In the genomic region with DNA sequence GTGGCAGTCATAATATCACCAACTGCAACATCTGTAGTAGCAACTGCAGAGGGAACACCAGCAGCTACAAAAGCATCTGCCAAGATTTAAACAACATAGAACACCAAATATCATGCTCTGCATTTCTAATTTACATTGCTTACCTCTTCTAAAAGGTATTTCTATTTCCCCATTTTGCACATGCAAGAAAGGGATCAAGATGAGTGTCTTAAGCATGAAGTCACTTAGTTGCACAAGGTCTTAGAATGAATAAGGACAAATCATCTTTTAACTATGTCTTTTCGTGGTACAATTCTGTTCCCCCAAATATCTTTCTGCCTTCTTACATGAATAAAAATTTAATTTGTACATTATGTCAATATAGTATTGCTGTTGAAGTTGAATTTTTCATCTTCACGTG, we compare ENCODE assay signal across 25 cellular contexts.
DNase-seq lines count a peak whose midpoint lies in the region; ATAC-seq and TF ChIP-seq lines count a peak whose summit lies in the region.
"Had no signal": no experiment of that assay in that cellular context is flagged by ENCODE, and none has a peak within 500 bp of the region (broad histone marks: within the 10 kb centered on the region; RNA-seq: fewer than 3 reads in every experiment).

No MANE protein-coding gene starts in this region.

- H3K79me2 ChIP-seq in trophoblast cell (ENCODE audit: control insufficient read depth, insufficient read depth, low read length, poor library complexity): no peaks in the 10 kb centered on the region

- DNase-seq in GM04504 (ENCODE audit: low read depth): peak; percentile 10
- DNase-seq in adipocyte (ENCODE audit: low read depth): peak; percentile 78
- peak; percentile 73 for DNase-seq in fibroblast of mammary gland (ENCODE audit: low read depth)
- DNase-seq in trophoblast cell: peak; percentile 0 to 73
- no peak for DNase-seq in stimulated activated CD4-positive, alpha-beta T cell treated with anti-CD3 and anti-CD28 coated beads, Interleukin-4, amount 100 ng/mL, for 24 hours
- no peak for DNase-seq in stimulated activated CD4-positive, alpha-beta T cell treated with anti-CD3 and anti-CD28 coated beads, Interleukin-4, amount 100 ng/mL, for 1 hour
- DNase-seq: activated CD8-positive, alpha-beta T cell treated with anti-CD3 and anti-CD28 coated beads, Interleukin-2, amount 10 ng/mL, durations not matched to agents 7 days and 5 days; activated T-cell treated with anti-CD3 and anti-CD28 coated beads, Interleukin-2, amount 50 U/mL, for 72 hours; dorsolateral prefrontal cortex; EL; H9; hypothalamus; MM.1S; naive B cell; NCI-H2171 treated with DMSO at 0.1 percent for 48 hours; NCI-H82; pancreas; right lobe of liver; SK-N-SH; stimulated activated naive CD4-positive, alpha-beta T cell treated with Interleukin-2 at 50 U/mL for 16 hours had no signal

- no peak overlapping the region for H2BK12ac ChIP-seq in trophoblast cell (ENCODE audit: low read length)

- WGBS in trophoblast cell (ENCODE audit: extremely low coverage, insufficient coverage, insufficient read length): no CpG with 5 or more reads among the region's 2 CpGs

- no peak overlapping the region for H4K12ac ChIP-seq in trophoblast cell (ENCODE audit: low read depth, low read length)

- no peak overlapping the region for H2BK5ac ChIP-seq in trophoblast cell (ENCODE audit: low read depth, low read length, poor library complexity)

- H3K14ac ChIP-seq in trophoblast cell (ENCODE audit: low read length): no peak overlapping the region

- H3K79me1 ChIP-seq in trophoblast cell (ENCODE audit: low read length): no peaks in the 10 kb centered on the region

- no peak overlapping the region for H3K27ac ChIP-seq in trophoblast cell (ENCODE audit: low read depth, low read length)
- H3K27ac ChIP-seq: dorsolateral prefrontal cortex, pancreas, right lobe of liver, tibial nerve had no signal

- TF ChIP-seq CTCF in fibroblast of mammary gland (conservative IDR thresholded peaks at IDR 0.05; ENCODE audit: control insufficient read depth, insufficient read depth, low read depth, low read length): no peak

- no peak overlapping the region for H2AFZ ChIP-seq in trophoblast cell (ENCODE audit: insufficient read depth, low read length, poor library complexity)

- no peak overlapping the region for H4K91ac ChIP-seq in trophoblast cell (ENCODE audit: low read depth, low read length)

- H2BK120ac ChIP-seq in trophoblast cell (ENCODE audit: insufficient read depth, low read length, poor library complexity): no peak overlapping the region

- peak overlapping the region; percentile 20 for H3K4me3 ChIP-seq in adipocyte (ENCODE audit: low read length)
- no peak overlapping the region for H3K4me3 ChIP-seq in fibroblast of mammary gland (ENCODE audit: control insufficient read depth, low read depth, low read length)
- no peak overlapping the region for H3K4me3 ChIP-seq in trophoblast cell (ENCODE audit: low read depth, low read length)
- H3K4me3 ChIP-seq: dorsolateral prefrontal cortex, pancreas, right lobe of liver, tibial nerve had no signal

- H3K9me3 ChIP-seq in adipocyte (ENCODE audit: control insufficient read depth, low read length): no peaks in the 10 kb centered on the region
- H3K9me3 ChIP-seq in trophoblast cell (ENCODE audit: insufficient read depth, low read depth, low read length): no peaks in the 10 kb centered on the region
- H3K9me3 ChIP-seq: pancreas, right lobe of liver, SK-N-SH, tibial nerve had no signal

- H3K23ac ChIP-seq in trophoblast cell (ENCODE audit: low read length): no peak overlapping the region

- H2AK5ac ChIP-seq in trophoblast cell (ENCODE audit: low read length): no peak overlapping the region

- no peak overlapping the region for H3K4me2 ChIP-seq in trophoblast cell (ENCODE audit: low read length)
- H3K4me2 ChIP-seq: SK-N-SH had no signal

- no peak overlapping the region for H3K9ac ChIP-seq in adipocyte (ENCODE audit: low read length)
- H3K9ac ChIP-seq in trophoblast cell (ENCODE audit: low read length): no peak overlapping the region
- H3K9ac ChIP-seq: SK-N-SH had no signal

- H3K18ac ChIP-seq in trophoblast cell (ENCODE audit: low read length): no peak overlapping the region

- H3K27me3 ChIP-seq in adipocyte (replicated peaks; ENCODE audit: control insufficient read depth, insufficient read depth, low read length): no peaks in the 10 kb centered on the region
- no peaks in the 10 kb centered on the region for H3K27me3 ChIP-seq in trophoblast cell (ENCODE audit: insufficient read depth, low read length)
- H3K27me3 ChIP-seq: dorsolateral prefrontal cortex, pancreas, right lobe of liver, tibial nerve had no signal

- no peak overlapping the region for H3K4ac ChIP-seq in trophoblast cell (ENCODE audit: low read depth, low read length)

- ATAC-seq in GM18870 (IDR thresholded peaks at IDR 0.05; ENCODE audit: unreplicated experiment): no peak
- no peak for ATAC-seq in HG03469 (IDR thresholded peaks at IDR 0.05; ENCODE audit: unreplicated experiment)
- ATAC-seq: activated CD8-positive, alpha-beta T cell treated with anti-CD3 and anti-CD28 coated beads, Interleukin-2, amount 10 ng/mL, durations not matched to agents 7 days and 5 days; activated T-cell treated with anti-CD3 and anti-CD28 coated beads, Interleukin-2, amount 50 U/mL, for 72 hours; Panc1; pancreas; right lobe of liver; WTC11 had no signal

- H4K8ac ChIP-seq in trophoblast cell (ENCODE audit: low read depth, low read length): no peak overlapping the region

- H3K4me1 ChIP-seq in adipocyte (ENCODE audit: control insufficient read depth, insufficient read depth, low read length) (peaks cover 26% of the 10 kb centered on the region), trophoblast cell (ENCODE audit: control insufficient read depth in 1 of 2, insufficient read depth in 2 of 2, low read length in 2 of 2) (no peaks in the 10 kb centered on the region)
- H3K4me1 ChIP-seq: pancreas, right lobe of liver, tibial nerve had no signal

- H3K36me3 ChIP-seq in adipocyte (ENCODE audit: control insufficient read depth, insufficient read depth, low read length, severe bottlenecking) (no peaks in the 10 kb centered on the region), trophoblast cell (ENCODE audit: control insufficient read depth in 1 of 2, insufficient read depth in 2 of 2, low read length in 2 of 2) (no peaks in the 10 kb centered on the region)
- H3K36me3 ChIP-seq: pancreas, right lobe of liver, tibial nerve had no signal

Comparison
In these comparisons a context has a peak if more than half of its experiments do, and no peak if none do; other contexts are left out.
1. DNase-seq: peak in GM04504 (single experiment), adipocyte (single experiment), fibroblast of mammary gland (single experiment) and trophoblast cell (2 of 2); none in stimulated activated CD4-positive, alpha-beta T cell treated with anti-CD3 and anti-CD28 coated beads, Interleukin-4, amount 100 ng/mL, for 24 hours (single experiment) and stimulated activated CD4-positive, alpha-beta T cell treated with anti-CD3 and anti-CD28 coated beads, Interleukin-4, amount 100 ng/mL, for 1 hour (single experiment).